ENCODE assay signal across 1 cellular context in the genomic region with DNA sequence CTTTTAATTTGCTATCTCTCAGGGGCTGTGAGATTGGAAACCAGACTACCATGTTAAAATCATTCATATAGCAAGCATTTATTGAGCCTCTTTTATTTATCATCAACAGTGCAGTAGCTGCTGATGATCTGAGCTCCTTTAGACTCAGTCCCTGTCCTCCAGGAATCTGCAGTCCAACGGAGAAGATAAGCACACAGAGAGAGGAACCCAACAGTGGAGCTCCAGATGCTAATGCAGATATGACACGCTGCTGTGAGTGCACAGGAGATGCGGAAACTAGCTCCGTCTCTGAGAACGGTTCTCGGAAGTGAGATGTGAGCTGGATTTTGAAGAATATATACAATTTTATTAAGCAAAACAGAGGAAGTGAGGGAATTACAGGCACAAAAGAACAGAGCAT.
A peak's percentile ranks its signal among the peaks of the same experiment; 100 is the strongest.
TF ChIP-seq lines count a peak whose summit lies in the region.

No MANE protein-coding gene starts in this region.

TF ChIP-seq in K562, 482 proteins besides CTCF, POLR2A, EP300 and RAD21 (continued from another document):
- TF ChIP-seq, protein P1, sequence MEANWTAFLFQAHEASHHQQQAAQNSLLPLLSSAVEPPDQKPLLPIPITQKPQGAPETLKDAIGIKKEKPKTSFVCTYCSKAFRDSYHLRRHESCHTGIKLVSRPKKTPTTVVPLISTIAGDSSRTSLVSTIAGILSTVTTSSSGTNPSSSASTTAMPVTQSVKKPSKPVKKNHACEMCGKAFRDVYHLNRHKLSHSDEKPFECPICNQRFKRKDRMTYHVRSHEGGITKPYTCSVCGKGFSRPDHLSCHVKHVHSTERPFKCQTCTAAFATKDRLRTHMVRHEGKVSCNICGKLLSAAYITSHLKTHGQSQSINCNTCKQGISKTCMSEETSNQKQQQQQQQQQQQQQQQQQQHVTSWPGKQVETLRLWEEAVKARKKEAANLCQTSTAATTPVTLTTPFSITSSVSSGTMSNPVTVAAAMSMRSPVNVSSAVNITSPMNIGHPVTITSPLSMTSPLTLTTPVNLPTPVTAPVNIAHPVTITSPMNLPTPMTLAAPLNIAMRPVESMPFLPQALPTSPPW (CRISPR knock-in tag; IDR thresholded peaks at IDR 0.05), result no peak
- no peak for TF ChIP-seq ZNF780A (CRISPR knock-in tag; IDR thresholded peaks at IDR 0.05)
- TF ChIP-seq ZNF766 (CRISPR knock-in tag; conservative IDR thresholded peaks at IDR 0.05), result 0 out of 2 replicates have a peak, but pooled peaks have one; percentile 27
- no peak for TF ChIP-seq SREBF1 (IDR thresholded peaks at IDR 0.05; ENCODE audit: borderline replicate concordance, low read depth, low read length)
- no peak for TF ChIP-seq ZNF518B (CRISPR knock-in tag; IDR thresholded peaks at IDR 0.05)
- TF ChIP-seq TAF9B (IDR thresholded peaks at IDR 0.05; ENCODE audit: partially characterized antibody), result peak; percentile 67
- no peak for TF ChIP-seq ZNF707 (CRISPR knock-in tag; conservative IDR thresholded peaks at IDR 0.05)
- no peak for TF ChIP-seq CBX2 (IDR thresholded peaks at IDR 0.05; ENCODE audit: insufficient read depth, low read length, poor library complexity, severe bottlenecking)
- no peak for TF ChIP-seq ZNF695 (CRISPR knock-in tag; IDR thresholded peaks at IDR 0.05)
- TF ChIP-seq RFX1 (IDR thresholded peaks at IDR 0.05), result no peak
